Comparison of ENCODE assay signal across 8 cellular contexts in genomic region chr2:26764078-26764887, GRCh38. TPM values are rescaled to one million over a fixed set of nuclear protein-coding genes. Genes with fewer than 3 reads are reported as not detected.
DNase-seq lines count a peak whose midpoint lies in the region; ATAC-seq and TF ChIP-seq lines count a peak whose summit lies in the region.

TSS of gene SLC35F6 (plus strand) at chr2:26764284. CDS start at chr2:26764350, 66 bp downstream.

- H3K27me3 Mint-ChIP-seq in activated B cell treated with CpG ODN at 0.5 μM for 24 hours (no peaks in the 10 kb centered on the region), immature natural killer cell (ENCODE audit: low read depth in 3 of 3) (peaks cover 0 to 2% (median 0%) of the 10 kb centered on the region in 3 donors)

- no peaks in the 10 kb centered on the region for H3K27me3 ChIP-seq in smooth muscle cell (ENCODE audit: low read depth)

- POLR2A ChIA-PET in activated B cell treated with CpG ODN at 0.5 μM for 24 hours (lab: Charles Lee) = interaction anchor here (0.8 kb wide), 1 partner anchor 22 kb away, joined by 3 read pairs; no protein-coding TSS in a partner anchor

- ATAC-seq in HG02870 (IDR thresholded peaks at IDR 0.05; ENCODE audit: unreplicated experiment) = peak; percentile 68
- peak; percentile 96 for ATAC-seq in activated B cell treated with CpG ODN at 0.5 μM for 24 hours (ENCODE audit: low read depth)

- H4K20me1 ChIP-seq in smooth muscle cell (ENCODE audit: low read depth) = peaks cover 45% of the 10 kb centered on the region

- H3K4me1 ChIP-seq in smooth muscle cell (ENCODE audit: low read depth) = peaks cover 8% of the 10 kb centered on the region

- H3F3A ChIP-seq in smooth muscle cell (ENCODE audit: low read depth) = peaks cover 6% of the 10 kb centered on the region

- DNase-seq in NCI-H187 (lab: John Stamatoyannopoulos, UW) (peak; percentile 51 to 77), NCI-H187 treated with DMSO at 0.1 percent for 48 hours (lab: John Stamatoyannopoulos, UW) (no peak), NCI-H2081 treated with DMSO at 0.1 percent for 48 hours (lab: John Stamatoyannopoulos, UW) (peak; percentile 21), activated B cell treated with CpG ODN at 0.5 μM for 24 hours (peak; percentile 88), cardiac fibroblast (ENCODE audit: low read depth in 2 of 2) (peak; percentile 76 to 89), immature natural killer cell (peak; percentile 84 to 86 (median 85)), smooth muscle cell (lab: John Stamatoyannopoulos, UW; ENCODE audit: unreplicated experiment) (peak; percentile 42)

- H3K4me3 ChIP-seq in cardiac fibroblast (replicated peaks in 1 of 2; ENCODE audit: low read depth in 2 of 2, low read length in 2 of 2) = peak within 1 kb of the TSS; percentile 74 to 99
- peak within 1 kb of the TSS; percentile 83 for H3K4me3 ChIP-seq in smooth muscle cell

- H3K4me2 ChIP-seq in smooth muscle cell = peak within 1 kb of the TSS; percentile 93

- no peaks in the 10 kb centered on the region for H3K9me3 Mint-ChIP-seq in activated B cell treated with CpG ODN at 0.5 μM for 24 hours
- H3K9me3 Mint-ChIP-seq in immature natural killer cell = no peaks in the 10 kb centered on the region

- intact Hi-C loops in activated B cell treated with CpG ODN at 0.5 μM for 24 hours (cut with micrococcal nuclease) = loop anchor here (1.0 kb wide), 1 partner anchor 21 kb away; no protein-coding TSS in a partner anchor

- CTCF ChIA-PET in activated B cell treated with CpG ODN at 0.5 μM for 24 hours (lab: Charles Lee) = no interaction called here

- H3K36me3 Mint-ChIP-seq in activated B cell treated with CpG ODN at 0.5 μM for 24 hours (ENCODE audit: low read depth) (peaks cover 8% of the 10 kb centered on the region), immature natural killer cell (no peaks in the 10 kb centered on the region)

- H3K27ac Mint-ChIP-seq in activated B cell treated with CpG ODN at 0.5 μM for 24 hours (peak within 1 kb of the TSS; percentile 88), immature natural killer cell (peak within 1 kb of the TSS; percentile 87 to 97 (median 94))

- H2AFZ ChIP-seq in smooth muscle cell (ENCODE audit: low read depth) = peak within 1 kb of the TSS; percentile 90

- 2% methylated on average over 59 of the region's 68 CpGs for whole genome bisulfite sequencing in smooth muscle cell (ENCODE audit: low lambda C conversion rate)

- peak within 1 kb of the TSS; percentile 88 for H3K9ac ChIP-seq in smooth muscle cell (ENCODE audit: low read depth)

- no peaks in the 10 kb centered on the region for H3K9me3 ChIP-seq in smooth muscle cell (replicated peaks; ENCODE audit: low read depth)

- H3K36me3 ChIP-seq in smooth muscle cell (ENCODE audit: low read depth) = no peaks in the 10 kb centered on the region

- peaks cover 41% of the 10 kb centered on the region for H3K79me2 ChIP-seq in smooth muscle cell (ENCODE audit: low read depth)

- TF ChIP-seq CTCF in activated B cell treated with CpG ODN at 0.5 μM for 24 hours (IDR thresholded peaks at IDR 0.05) (no peak), cardiac fibroblast (IDR thresholded peaks at IDR 0.05; ENCODE audit: low read depth, low read length) (no peak), smooth muscle cell (IDR thresholded peaks at IDR 0.05; ENCODE audit: borderline replicate concordance, insufficient read depth, poor library complexity, severe bottlenecking) (no peak)

- H3K4me1 Mint-ChIP-seq in activated B cell treated with CpG ODN at 0.5 μM for 24 hours (peaks cover 23% of the 10 kb centered on the region), immature natural killer cell (peaks cover 38 to 53% of the 10 kb centered on the region in 2 donors)

- peak within 1 kb of the TSS; percentile 60 for H3K27ac ChIP-seq in smooth muscle cell (ENCODE audit: low read depth)

- H3K4me3 Mint-ChIP-seq in activated B cell treated with CpG ODN at 0.5 μM for 24 hours (peak within 1 kb of the TSS; percentile 93), immature natural killer cell (peak within 1 kb of the TSS; percentile 83 to 95 (median 93))

RNA-seq across cellular contexts. Expression of gene SLC35F6, which starts in this region (rescaled TPM):
- total RNA-seq in activated B cell treated with CpG ODN at 0.5 μM for 24 hours (11.4 and 14.2 TPM in 2 replicates), smooth muscle cell (15.1 and 19.2 TPM in 2 replicates)
- polyA plus RNA-seq in immature natural killer cell (10 to 100 TPM in 1 of 3 donors, 1 to 10 TPM in 2; 6.6 to 13.7 (median 7.3) TPM), smooth muscle cell (16.9 and 17.9 TPM in 2 replicates)
